1 cellular context compared by ENCODE assay signal in genomic region chr2:233079473-233079877, GRCh38.
TF ChIP-seq lines count a peak whose summit lies in the region.

No MANE protein-coding gene starts in this region.

TF ChIP-seq in GM12878, 131 proteins besides CTCF, POLR2A, EP300 and RAD21 (continued from another document):
- TF ChIP-seq HCFC1 (IDR thresholded peaks at IDR 0.05; ENCODE audit: low read length) = no peak
- no peak for TF ChIP-seq NR2C1 (IDR thresholded peaks at IDR 0.05)
- peak; percentile 58; the same call in 1 of the 2 replicates for TF ChIP-seq POLR2AphosphoS5 (IDR thresholded peaks at IDR 0.05; ENCODE audit: low read length)
- peak; percentile 61; the same call in 1 of the 2 replicates for TF ChIP-seq MEF2A (IDR thresholded peaks at IDR 0.05; ENCODE audit: insufficient read depth, low read depth, low read length)
- TF ChIP-seq JUNB (IDR thresholded peaks at IDR 0.05) = no peak
- 0 out of 2 replicates have a peak, but pooled peaks have one; percentile 52 for TF ChIP-seq YY1 (IDR thresholded peaks at IDR 0.05; ENCODE audit: low read depth, low read length)
TF ChIP-seq in GM12878: peak in this region for 48.
